In genomic region chr9:129102791-129103594, GRCh38 we compare ENCODE assay signal across 1 cellular context.
TF ChIP-seq lines count a peak whose summit lies in the region.

No MANE protein-coding gene starts in this region.

TF ChIP-seq in SK-N-SH, 30 proteins besides CTCF, POLR2A, EP300 and RAD21 (continued from another document):
- TF ChIP-seq REST (IDR thresholded peaks at IDR 0.05; ENCODE audit: low read depth, low read length) (no peak), RFX5 (IDR thresholded peaks at IDR 0.05; ENCODE audit: low read length) (no peak), USF2 (IDR thresholded peaks at IDR 0.05; ENCODE audit: borderline replicate concordance, low read depth, low read length) (no peak), MAX (IDR thresholded peaks at IDR 0.05; ENCODE audit: low read depth) (no peak)
